ENCODE assay signal across 1 cellular context in the genomic region with DNA sequence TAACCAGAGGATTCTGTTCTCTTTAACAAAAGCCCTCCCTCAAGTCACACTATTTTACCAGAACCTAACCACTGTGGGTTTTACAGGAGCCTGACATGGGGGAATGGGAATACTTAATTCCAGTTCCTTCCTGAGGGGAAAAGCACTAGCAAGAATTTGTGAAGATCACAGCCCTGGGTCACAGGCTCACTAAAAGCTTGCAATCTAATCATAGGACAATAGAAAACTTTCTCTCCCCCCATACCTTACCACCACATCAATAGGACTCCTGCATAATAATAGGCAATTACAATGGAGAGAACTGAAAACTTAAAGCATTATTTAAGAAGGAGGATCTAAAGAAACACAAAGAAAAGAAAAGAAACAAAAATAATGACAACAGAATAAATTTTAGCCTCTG.
TF ChIP-seq lines count a peak whose summit lies in the region.

No MANE protein-coding gene starts in this region.

TF ChIP-seq in WTC11, 78 proteins besides CTCF, POLR2A, EP300 and RAD21 (continued from another document):
- TF ChIP-seq, protein P1, sequence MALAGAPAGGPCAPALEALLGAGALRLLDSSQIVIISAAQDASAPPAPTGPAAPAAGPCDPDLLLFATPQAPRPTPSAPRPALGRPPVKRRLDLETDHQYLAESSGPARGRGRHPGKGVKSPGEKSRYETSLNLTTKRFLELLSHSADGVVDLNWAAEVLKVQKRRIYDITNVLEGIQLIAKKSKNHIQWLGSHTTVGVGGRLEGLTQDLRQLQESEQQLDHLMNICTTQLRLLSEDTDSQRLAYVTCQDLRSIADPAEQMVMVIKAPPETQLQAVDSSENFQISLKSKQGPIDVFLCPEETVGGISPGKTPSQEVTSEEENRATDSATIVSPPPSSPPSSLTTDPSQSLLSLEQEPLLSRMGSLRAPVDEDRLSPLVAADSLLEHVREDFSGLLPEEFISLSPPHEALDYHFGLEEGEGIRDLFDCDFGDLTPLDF (CRISPR knock-in tag; IDR thresholded peaks at IDR 0.05) = no peak
- no peak for TF ChIP-seq ZNF121 (CRISPR knock-in tag; IDR thresholded peaks at IDR 0.05)
- TF ChIP-seq NR2C2 (CRISPR knock-in tag; IDR thresholded peaks at IDR 0.05) = no peak
- TF ChIP-seq, protein P2, sequence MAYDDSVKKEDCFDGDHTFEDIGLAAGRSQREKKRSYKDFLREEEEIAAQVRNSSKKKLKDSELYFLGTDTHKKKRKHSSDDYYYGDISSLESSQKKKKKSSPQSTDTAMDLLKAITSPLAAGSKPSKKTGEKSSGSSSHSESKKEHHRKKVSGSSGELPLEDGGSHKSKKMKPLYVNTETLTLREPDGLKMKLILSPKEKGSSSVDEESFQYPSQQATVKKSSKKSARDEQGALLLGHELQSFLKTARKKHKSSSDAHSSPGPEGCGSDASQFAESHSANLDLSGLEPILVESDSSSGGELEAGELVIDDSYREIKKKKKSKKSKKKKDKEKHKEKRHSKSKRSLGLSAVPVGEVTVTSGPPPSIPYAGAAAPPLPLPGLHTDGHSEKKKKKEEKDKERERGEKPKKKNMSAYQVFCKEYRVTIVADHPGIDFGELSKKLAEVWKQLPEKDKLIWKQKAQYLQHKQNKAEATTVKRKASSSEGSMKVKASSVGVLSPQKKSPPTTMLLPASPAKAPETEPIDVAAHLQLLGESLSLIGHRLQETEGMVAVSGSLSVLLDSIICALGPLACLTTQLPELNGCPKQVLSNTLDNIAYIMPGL (CRISPR knock-in tag; IDR thresholded peaks at IDR 0.05) = no peak
- TF ChIP-seq, protein P3, sequence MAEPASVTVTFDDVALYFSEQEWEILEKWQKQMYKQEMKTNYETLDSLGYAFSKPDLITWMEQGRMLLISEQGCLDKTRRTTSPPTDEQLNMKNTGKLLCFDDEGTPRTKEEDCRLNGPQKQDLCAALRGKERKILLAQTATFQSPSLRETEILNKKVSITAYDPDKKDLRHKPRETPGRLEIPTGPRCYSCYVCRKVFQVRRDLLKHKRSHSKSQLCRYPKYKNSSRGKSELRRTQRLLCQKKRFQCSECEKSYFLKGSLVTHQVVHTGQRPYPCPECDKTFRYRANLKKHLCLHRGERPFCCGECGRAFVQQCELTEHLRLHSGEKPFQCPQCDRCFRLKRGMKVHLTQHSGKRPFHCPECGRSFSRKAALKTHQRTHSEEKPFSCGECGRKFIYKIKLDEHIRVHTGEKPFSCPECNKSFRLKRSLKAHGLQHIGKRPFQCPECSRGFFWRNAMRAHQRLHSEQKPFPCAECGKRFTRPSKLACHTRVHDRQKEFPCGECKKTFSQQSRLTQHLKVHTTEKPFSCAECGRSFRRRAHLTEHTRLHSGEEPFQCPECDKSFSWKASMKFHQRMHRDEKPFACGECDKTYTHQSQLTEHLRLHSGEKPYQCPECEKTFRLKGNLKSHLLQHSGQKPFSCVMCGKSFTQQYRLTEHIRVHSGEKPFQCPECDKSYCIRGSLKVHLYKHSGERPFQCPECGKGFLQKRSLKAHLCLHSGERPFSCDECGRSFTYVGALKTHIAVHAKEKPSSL (CRISPR knock-in tag; conservative IDR thresholded peaks at IDR 0.05) = no peak
- no peak for TF ChIP-seq RELA (CRISPR knock-in tag; IDR thresholded peaks at IDR 0.05; ENCODE audit: borderline replicate concordance)
- no peak for TF ChIP-seq JUN (CRISPR knock-in tag; IDR thresholded peaks at IDR 0.05)
